26 cellular contexts compared by ENCODE assay signal in the genomic region with DNA sequence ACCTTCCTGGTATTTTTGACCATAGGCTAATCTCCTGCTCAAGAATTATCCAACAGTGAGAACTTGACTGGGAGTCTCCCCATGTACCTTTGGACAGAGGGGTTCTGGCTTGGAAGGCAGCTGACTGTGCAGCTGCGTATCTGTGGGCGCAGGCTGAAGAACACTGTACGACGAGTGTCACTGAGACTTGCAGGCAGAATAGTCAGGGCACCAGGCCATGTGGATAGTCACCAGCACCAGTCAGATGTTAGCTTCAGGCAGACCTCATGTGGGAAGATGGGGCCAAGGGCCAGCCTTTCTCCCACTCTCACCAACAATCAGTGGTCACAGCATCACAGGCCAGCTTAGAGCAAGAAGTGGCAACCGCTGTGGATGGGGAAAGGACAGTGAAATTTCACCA. TPM values are rescaled to one million over a fixed set of nuclear protein-coding genes. Genes with fewer than 3 reads are reported as not detected.
A peak's percentile ranks its signal among the peaks of the same experiment; 100 is the strongest.
DNase-seq lines count a peak whose midpoint lies in the region; ATAC-seq lines count a peak whose summit lies in the region.
"Had no signal": no experiment of that assay in that cellular context is flagged by ENCODE, and none has a peak within 500 bp of the region (broad histone marks: within the 10 kb centered on the region; RNA-seq: fewer than 3 reads in every experiment).

No MANE protein-coding gene starts in this region.

- H3K4me1 Mint-ChIP-seq in activated CD4-positive, alpha-beta T cell treated with anti-CD3 and anti-CD28 coated beads, Interleukin-2, amount 10 ng/mL, durations not matched to agents 24 days and 14 days, result peaks cover 10% of the 10 kb centered on the region

- ATAC-seq in activated CD4-positive, CD25-positive, alpha-beta regulatory T cell treated with anti-CD3 and anti-CD28 coated beads, Interleukin-2, amount 50 U/mL, for 24 hours, result no peak
- ATAC-seq: right lobe of liver; stimulated activated memory B cell treated with anti-CD40 and anti-IgM and Interleukin-4, amounts not matched to agents 10 μg/mL and 1 μg/mL and 100 μg/mL, for 72 hours had no signal

- no peaks in the 10 kb centered on the region for H3K27me3 Mint-ChIP-seq in activated CD4-positive, alpha-beta T cell treated with anti-CD3 and anti-CD28 coated beads, Interleukin-2, amount 10 ng/mL, durations not matched to agents 24 days and 14 days
- H3K27me3 Mint-ChIP-seq: stimulated activated memory B cell treated with anti-CD40 and anti-IgM and Interleukin-4, amounts not matched to agents 10 μg/mL and 1 μg/mL and 100 μg/mL, for 72 hours had no signal

- H3K27ac ChIP-seq in mesenchymal stem cell (ENCODE audit: low read length, poor library complexity, severe bottlenecking), result no peak overlapping the region
- H3K27ac ChIP-seq: 22Rv1, colonic mucosa, neural progenitor cell, right lobe of liver, SJCRH30, transverse colon had no signal

- H2BK12ac ChIP-seq in mesenchymal stem cell (ENCODE audit: low read length in 2 of 2), result no peak overlapping the region

- no peak overlapping the region for H3K9ac ChIP-seq in mesenchymal stem cell (ENCODE audit: low read length)
- H3K9ac ChIP-seq: neural progenitor cell had no signal

- peaks cover 11% of the 10 kb centered on the region for H3K4me1 ChIP-seq in mesenchymal stem cell (ENCODE audit: control insufficient read depth, insufficient read depth, low read depth, low read length)
- H3K4me1 ChIP-seq: BE2C, colonic mucosa, right lobe of liver, SJCRH30 had no signal

- no peak overlapping the region for H3K4me3 Mint-ChIP-seq in activated CD4-positive, alpha-beta T cell treated with anti-CD3 and anti-CD28 coated beads, Interleukin-2, amount 10 ng/mL, durations not matched to agents 24 days and 14 days
- H3K4me3 Mint-ChIP-seq: neural progenitor cell; stimulated activated memory B cell treated with anti-CD40 and anti-IgM and Interleukin-4, amounts not matched to agents 10 μg/mL and 1 μg/mL and 100 μg/mL, for 72 hours had no signal

- no peak overlapping the region for H4K91ac ChIP-seq in mesenchymal stem cell (ENCODE audit: low read length)

- H2BK5ac ChIP-seq in mesenchymal stem cell (ENCODE audit: low read depth, low read length, poor library complexity, severe bottlenecking), result no peak overlapping the region

- H3K79me1 ChIP-seq in mesenchymal stem cell (replicated peaks; ENCODE audit: low read length, poor library complexity, severe bottlenecking), result peaks cover 43% of the 10 kb centered on the region

- H3K27ac Mint-ChIP-seq in activated CD4-positive, alpha-beta T cell treated with anti-CD3 and anti-CD28 coated beads, Interleukin-2, amount 10 ng/mL, durations not matched to agents 24 days and 14 days, result peak overlapping the region; percentile 40
- H3K27ac Mint-ChIP-seq: neural progenitor cell; stimulated activated memory B cell treated with anti-CD40 and anti-IgM and Interleukin-4, amounts not matched to agents 10 μg/mL and 1 μg/mL and 100 μg/mL, for 72 hours had no signal

- intact Hi-C loops in activated CD4-positive, alpha-beta T cell treated with anti-CD3 and anti-CD28 coated beads, Interleukin-2, amount 10 ng/mL, durations not matched to agents 24 days and 14 days (cut with micrococcal nuclease), result loop anchor here (10.0 kb wide), 3 partner anchors 207 to 437 kb away; partner anchors contain the start of gene CREM

- peaks cover 14% of the 10 kb centered on the region for H3K36me3 Mint-ChIP-seq in activated CD4-positive, alpha-beta T cell treated with anti-CD3 and anti-CD28 coated beads, Interleukin-2, amount 10 ng/mL, durations not matched to agents 24 days and 14 days (ENCODE audit: low read depth)

- peak overlapping the region; percentile 72 for H4K8ac ChIP-seq in mesenchymal stem cell (ENCODE audit: low read length)

- no peak for DNase-seq in activated CD4-positive, alpha-beta T cell treated with anti-CD3 and anti-CD28 coated beads, Interleukin-2, amount 10 ng/mL, durations not matched to agents 24 days and 14 days
- DNase-seq in activated CD4-positive, alpha-beta T cell treated with anti-CD3 and anti-CD28 coated beads for 1 hour, result no peak
- DNase-seq in globus pallidus (ENCODE audit: low spot score), result peak; percentile 85
- no peak for DNase-seq in mesenchymal stem cell
- peak; percentile 75 for DNase-seq in superior temporal gyrus (ENCODE audit: extremely low spot score)
- no peak for DNase-seq in NK-92 (lab: John Stamatoyannopoulos, UW; ENCODE audit: unreplicated experiment)
- DNase-seq in NCI-H2107 treated with DMSO at 0.1 percent for 48 hours (lab: John Stamatoyannopoulos, UW; ENCODE audit: unreplicated experiment), result no peak
- DNase-seq: activated CD4-positive, CD25-positive, alpha-beta regulatory T cell treated with anti-CD3 and anti-CD28 coated beads, Interleukin-2, amount 50 U/mL, for 72 hours; activated CD8-positive, alpha-beta memory T cell treated with anti-CD3 and anti-CD28 coated beads, Interleukin-2, amount 50 U/mL, for 4 hours; activated naive CD4-positive, alpha-beta T cell; BE2C; Calu3; colonic mucosa; NCI-H1436; NCI-H2171 treated with DMSO at 0.1 percent for 48 hours; right lobe of liver; SJCRH30; transverse colon had no signal

- H3K27me3 ChIP-seq in mesenchymal stem cell (ENCODE audit: control insufficient read depth in 1 of 2, insufficient read depth in 1 of 2, low read length in 2 of 2), result no peaks in the 10 kb centered on the region
- H3K27me3 ChIP-seq: BE2C, colonic mucosa, neural progenitor cell, right lobe of liver, SJCRH30, transverse colon had no signal

- no peak overlapping the region for H3K18ac ChIP-seq in mesenchymal stem cell (ENCODE audit: low read depth in 1 of 2, low read length in 2 of 2)

- no peaks in the 10 kb centered on the region for H3K9me3 ChIP-seq in mesenchymal stem cell (ENCODE audit: control insufficient read depth, low read length)
- H3K9me3 ChIP-seq: BE2C, colonic mucosa, right lobe of liver, SJCRH30, transverse colon had no signal

- H3K14ac ChIP-seq in mesenchymal stem cell (ENCODE audit: low read length in 2 of 2), result no peak overlapping the region

- H2AK5ac ChIP-seq in mesenchymal stem cell (ENCODE audit: low read length, severe bottlenecking), result no peak overlapping the region

- H2AFZ ChIP-seq in mesenchymal stem cell (ENCODE audit: low read depth, low read length), result no peak overlapping the region
- H2AFZ ChIP-seq: neural progenitor cell had no signal

- no peaks in the 10 kb centered on the region for H3K9me3 Mint-ChIP-seq in activated CD4-positive, alpha-beta T cell treated with anti-CD3 and anti-CD28 coated beads, Interleukin-2, amount 10 ng/mL, durations not matched to agents 24 days and 14 days
- H3K9me3 Mint-ChIP-seq: neural progenitor cell had no signal

- no peak overlapping the region for H2BK120ac ChIP-seq in mesenchymal stem cell (ENCODE audit: low read depth, low read length)

- H2BK15ac ChIP-seq in mesenchymal stem cell (ENCODE audit: low read depth, poor library complexity, severe bottlenecking), result no peak overlapping the region

- no peak overlapping the region for H3K4me2 ChIP-seq in mesenchymal stem cell (ENCODE audit: low read length, poor library complexity, severe bottlenecking)
- H3K4me2 ChIP-seq: neural progenitor cell had no signal

- peak overlapping the region in 1 of 2 experiments; percentile 41 for H3K4ac ChIP-seq in mesenchymal stem cell (ENCODE audit: low read depth in 1 of 2, low read length in 2 of 2)

- peaks cover 24 to 37% of the 10 kb centered on the region in 2 experiments for H3K36me3 ChIP-seq in mesenchymal stem cell (ENCODE audit: control insufficient read depth in 1 of 2, insufficient read depth in 2 of 2, low read depth in 1 of 2, low read length in 2 of 2)
- H3K36me3 ChIP-seq: BE2C, colonic mucosa, neural progenitor cell had no signal

- no peak overlapping the region for H3K23ac ChIP-seq in mesenchymal stem cell (ENCODE audit: low read length in 2 of 2)

- no peak overlapping the region for H3K4me3 ChIP-seq in mesenchymal stem cell (ENCODE audit: insufficient read depth in 1 of 2, low read depth in 1 of 2, low read length in 2 of 2)
- H3K4me3 ChIP-seq: colonic mucosa, neural progenitor cell, right lobe of liver, SJCRH30, transverse colon had no signal

- WGBS in mesenchymal stem cell, result 100% methylated on average over 5 of the region's 5 CpGs

RNA-seq across cellular contexts. Expression of gene GJD4, which starts 43.5 kb away (rescaled TPM):
- total RNA-seq in activated CD4-positive, alpha-beta T cell treated with anti-CD3 and anti-CD28 coated beads, Interleukin-2, amount 10 ng/mL, durations not matched to agents 24 days and 14 days, result not detected in 2 replicates
- polyA plus RNA-seq in mesenchymal stem cell (2013, experiment 1 of 2), result 0.03 TPM
- 0.03 TPM for polyA plus RNA-seq in mesenchymal stem cell (2013, experiment 2 of 2)
- total RNA-seq: Calu3; colonic mucosa; fibroblast of villous mesenchyme; kidney epithelial cell; M059J; right lobe of liver; T-helper 2 cell treated with Interferon-gamma antibody and Interleukin-4, amounts not matched to agents 100 ng/mL and 5 ng/mL, for 36 hours; transverse colon had no signal

Comparison
In these comparisons a context has a peak if more than half of its experiments do, and no peak if none do; other contexts are left out.
1. DNase-seq: peak in globus pallidus (single experiment) and superior temporal gyrus (single experiment); none in activated CD4-positive, alpha-beta T cell treated with anti-CD3 and anti-CD28 coated beads, Interleukin-2, amount 10 ng/mL, durations not matched to agents 24 days and 14 days (single experiment), activated CD4-positive, alpha-beta T cell treated with anti-CD3 and anti-CD28 coated beads for 1 hour (single experiment), mesenchymal stem cell (single experiment), NK-92 (single experiment) and NCI-H2107 treated with DMSO at 0.1 percent for 48 hours (single experiment).